Comparison of ENCODE assay signal across 24 cellular contexts in genomic region chr1:8223531-8223930, GRCh38.
"Had no signal": no experiment of that assay in that cellular context is flagged by ENCODE, and none has a peak within 500 bp of the region (broad histone marks: within the 10 kb centered on the region; RNA-seq: fewer than 3 reads in every experiment).

No MANE protein-coding gene starts in this region.

- H3K4me2 ChIP-seq: hepatocyte, smooth muscle cell had no signal

- H3K4me1 ChIP-seq: parathyroid adenoma, psoas muscle, thyroid gland had no signal

- H3K4me3 ChIP-seq: gastrocnemius medialis, hepatocyte, psoas muscle, smooth muscle cell, thyroid gland had no signal

- H3K27me3 ChIP-seq: gastrocnemius medialis, hepatocyte, thyroid gland had no signal

- H3K9me3 ChIP-seq: gastrocnemius medialis, psoas muscle, thyroid gland had no signal

- H3K27ac ChIP-seq: gastrocnemius medialis, hepatocyte, parathyroid adenoma, psoas muscle, thyroid gland had no signal

- ATAC-seq: activated CD4-positive, alpha-beta T cell treated with anti-CD3 and anti-CD28 coated beads for 36 hours; gastrocnemius medialis; left cardiac atrium; left ventricle myocardium superior; naive thymus-derived CD4-positive, alpha-beta T cell; psoas muscle; stimulated activated memory B cell treated with anti-CD40 and anti-IgM and Interleukin-4, amounts not matched to agents 10 μg/mL and 1 μg/mL and 100 μg/mL, for 72 hours; stimulated activated naive CD8-positive, alpha-beta T cell treated with anti-CD3 and anti-CD28 coated beads, Interleukin-15, amount 100 ng/mL, for 72 hours had no signal

- H2AFZ ChIP-seq: hepatocyte, parathyroid adenoma had no signal

- H3K36me3 ChIP-seq: gastrocnemius medialis, thyroid gland had no signal

- H3K9ac ChIP-seq: parathyroid adenoma had no signal

- DNase-seq: activated CD4-positive, alpha-beta T cell treated with anti-CD3 and anti-CD28 coated beads for 36 hours; activated CD4-positive, alpha-beta T cell treated with anti-CD3 and anti-CD28 coated beads, Interleukin-2, amount 50 U/mL, for 4 hours; activated CD4-positive, CD25-positive, alpha-beta regulatory T cell; activated effector memory CD4-positive, alpha-beta T cell treated with Interleukin-2 at 50 U/mL for 16 hours; activated naive CD4-positive, alpha-beta T cell treated with Interleukin-2 at 50 U/mL for 16 hours; anterior cingulate cortex; gastrocnemius medialis; islet precursor cell; left cardiac atrium; left ventricle myocardium superior; midbrain; naive thymus-derived CD4-positive, alpha-beta T cell; nucleus accumbens; psoas muscle; stimulated activated CD4-positive, alpha-beta T cell treated with anti-CD3 and anti-CD28 coated beads, Interleukin-1b, Interleukin-23, amount 100 ng/mL, for 48 hours; stimulated activated CD4-positive, alpha-beta T cell treated with anti-CD3 and anti-CD28 coated beads, Interleukin-4, amount 100 ng/mL, for 4 hours; stimulated activated CD8-positive, alpha-beta memory T cell treated with anti-CD3 and anti-CD28 coated beads, Interleukin-4, amount 100 ng/mL, for 48 hours; stimulated activated naive CD8-positive, alpha-beta T cell treated with anti-CD3 and anti-CD28 coated beads, Interleukin-15, amount 100 ng/mL, for 72 hours; substantia nigra; thyroid gland had no signal

- H3K79me2 ChIP-seq: hepatocyte, parathyroid adenoma had no signal
